In the genomic region with DNA sequence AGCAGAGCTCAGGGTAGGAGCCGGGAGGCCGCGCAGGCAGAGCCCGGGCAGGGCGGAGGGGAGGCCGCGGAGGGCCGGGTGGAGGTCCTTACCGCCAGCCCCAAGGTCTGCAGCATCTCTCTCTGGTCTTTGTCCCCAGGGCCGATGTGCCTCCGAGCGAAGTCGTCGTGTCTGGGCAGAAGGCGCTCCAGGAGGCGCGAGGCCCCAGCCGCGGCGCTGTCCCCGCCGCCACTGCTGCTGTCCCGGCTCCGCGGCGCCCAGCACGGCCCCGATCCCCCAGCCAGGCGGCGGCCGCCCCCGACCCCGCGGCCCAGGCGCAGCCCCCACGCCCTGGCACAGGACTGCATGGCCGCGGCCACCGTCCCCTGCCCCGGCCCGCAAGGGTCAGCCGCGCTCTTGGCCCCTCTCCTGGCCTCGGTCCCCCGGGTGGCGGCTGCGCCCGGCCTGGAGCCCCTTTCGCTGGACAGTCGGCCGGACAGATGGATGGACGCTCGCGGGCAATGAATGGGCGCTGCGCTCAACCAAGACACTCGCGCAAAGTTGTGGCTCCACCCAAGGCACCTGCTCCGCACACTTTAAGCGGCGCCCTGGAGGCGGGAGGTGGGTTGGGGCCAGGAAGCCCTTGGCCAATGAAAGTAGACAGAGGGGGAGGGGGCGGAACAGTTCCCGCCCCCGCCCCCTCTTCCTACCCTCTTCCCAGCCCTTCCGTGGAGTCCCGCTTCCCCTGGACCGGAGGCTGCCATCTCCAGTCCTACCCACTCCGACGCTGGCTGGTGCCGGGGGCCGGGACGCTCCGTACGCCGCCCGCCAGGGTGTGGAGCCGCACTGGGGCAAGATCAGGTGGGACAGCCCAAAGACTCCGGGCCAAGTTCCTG, we compare ENCODE assay signal across 8 cellular contexts. TPM values are rescaled to one million over a fixed set of nuclear protein-coding genes. Genes with fewer than 3 reads are reported as not detected.
DNase-seq lines count a peak whose midpoint lies in the region; ATAC-seq, FAIRE-seq and TF ChIP-seq lines count a peak whose summit lies in the region.

Gene GLDC (minus strand): TSS at position 577 of the 875 bp plus-strand sequence. CDS start 230 bp downstream, at position 347.

- POLR2A ChIA-PET in activated B cell treated with CpG ODN at 0.5 μM for 24 hours (lab: Charles Lee): interaction anchor here (0.6 to 1.8 kb wide), 8 partner anchors 15 to 112 kb away, joined by 4 to 12 read pairs (median 7); partner anchors contain the start of gene KDM4C

- no peaks in the 10 kb centered on the region for H3K9me3 Mint-ChIP-seq in activated B cell treated with CpG ODN at 0.5 μM for 24 hours

- 0% methylated on average over 33 to 67 of the region's 79 CpGs for WGBS in mesodermal cell (ENCODE audit: insufficient coverage in 2 of 2), 2 experiments

- H3K4me3 ChIP-seq in H7 (ENCODE audit: insufficient read depth, low read depth, low read length) (peak within 1 kb of the TSS; percentile 79), mesodermal cell (ENCODE audit: extremely low read depth, insufficient read depth, low read length, poor library complexity, severe bottlenecking) (peak within 1 kb of the TSS; percentile 45)

- peak; percentile 82 for FAIRE-seq in GM12891 (lab: Jason Lieb, UNC)

- CTCF ChIA-PET in activated B cell treated with CpG ODN at 0.5 μM for 24 hours (lab: Charles Lee): interaction anchor here (0.8 kb wide), 1 partner anchor 13 kb away, joined by 3 read pairs; no protein-coding TSS in a partner anchor

- intact Hi-C loops in activated B cell treated with CpG ODN at 0.5 μM for 24 hours (cut with micrococcal nuclease): loop anchor here (1.0 to 2.0 kb wide), 5 partner anchors 13 to 40 kb away; no protein-coding TSS in a partner anchor

- peaks cover 19% of the 10 kb centered on the region for H3K4me1 Mint-ChIP-seq in activated B cell treated with CpG ODN at 0.5 μM for 24 hours

- peak within 1 kb of the TSS; percentile 80 for H3K4me3 Mint-ChIP-seq in activated B cell treated with CpG ODN at 0.5 μM for 24 hours

- no peaks in the 10 kb centered on the region for H3K9me3 ChIP-seq in mesodermal cell (ENCODE audit: control insufficient read depth, low read length)

- ATAC-seq in activated B cell treated with CpG ODN at 0.5 μM for 24 hours (ENCODE audit: low read depth): peak; percentile 86

- H3K36me3 Mint-ChIP-seq in activated B cell treated with CpG ODN at 0.5 μM for 24 hours (ENCODE audit: low read depth): no peaks in the 10 kb centered on the region

- no peak within 1 kb of the TSS for H3K27ac Mint-ChIP-seq in activated B cell treated with CpG ODN at 0.5 μM for 24 hours

- peaks cover 34% of the 10 kb centered on the region for H3K27me3 Mint-ChIP-seq in activated B cell treated with CpG ODN at 0.5 μM for 24 hours

- peaks cover 10% of the 10 kb centered on the region for H3K27me3 ChIP-seq in H7 (ENCODE audit: control insufficient read depth, insufficient read depth, low read length)

- TF ChIP-seq CTCF in activated B cell treated with CpG ODN at 0.5 μM for 24 hours (IDR thresholded peaks at IDR 0.05): no peak

- H3K4me1 ChIP-seq in mesodermal cell (ENCODE audit: control insufficient read depth, insufficient read depth, low read length, poor library complexity, severe bottlenecking): no peaks in the 10 kb centered on the region

- no peak; the same call in 1 of the 2 replicates for TF ChIP-seq POLR2A in GM12891 (IDR thresholded peaks at IDR 0.05; ENCODE audit: low read depth, low read length)

- H3K27ac ChIP-seq in mesodermal cell (ENCODE audit: low read depth, low read length, severe bottlenecking): no peak within 1 kb of the TSS

- peak; percentile 85 for DNase-seq in GM12891 (ENCODE audit: insufficient read length, low spot score)
- peak; percentile 99 for DNase-seq in H7
- peak; percentile 67 for DNase-seq in NCI-H128 (lab: John Stamatoyannopoulos, UW; ENCODE audit: unreplicated experiment)
- peak; percentile 39 for DNase-seq in activated B cell treated with CpG ODN at 0.5 μM for 24 hours
- DNase-seq in effector CD8-positive, alpha-beta T cell (lab: John Stamatoyannopoulos, UW): peak; percentile 3
- peak; percentile 49 for DNase-seq in stimulated activated CD8-positive, alpha-beta memory T cell treated with anti-CD3 and anti-CD28 coated beads, Interleukin-4, amount 100 ng/mL, for 48 hours
- DNase-seq in NCI-H187 (lab: John Stamatoyannopoulos, UW): no peak

- H3K36me3 ChIP-seq in H7 (replicated peaks; ENCODE audit: control insufficient read depth, insufficient read depth, low read length) (peaks cover 11% of the 10 kb centered on the region), mesodermal cell (ENCODE audit: control insufficient read depth, insufficient read depth, low read length) (no peaks in the 10 kb centered on the region)

TF ChIP-seq in GM12891, 5 proteins besides CTCF, POLR2A, EP300 and RAD21:
- no peak for TF ChIP-seq POU2F2 (IDR thresholded peaks at IDR 0.05; ENCODE audit: low read depth, low read length)
- 0 out of 2 replicates have a peak, but pooled peaks have one; percentile 34 for TF ChIP-seq TAF1 (IDR thresholded peaks at IDR 0.05; ENCODE audit: low read depth, low read length)
- TF ChIP-seq POLR2AphosphoS5 (IDR thresholded peaks at IDR 0.05; ENCODE audit: low read depth, low read length): 0 out of 2 replicates have a peak, but pooled peaks have one; percentile 28

RNA-seq across cellular contexts. Expression of gene GLDC, which starts in this region (rescaled TPM):
- polyA plus RNA-seq in GM12891 (2012; ENCODE audit: low read depth, missing spikeins): 40.4 TPM
- total RNA-seq in H7 (2014; rRNA removed; shearing (Covaris generic)): 66.8 and 76.7 TPM in 2 replicates
- 2.3 and 2.6 TPM in 2 replicates for total RNA-seq in activated B cell treated with CpG ODN at 0.5 μM for 24 hours
- polyA plus RNA-seq in mesodermal cell (2013, experiment 1 of 2): 4.5 TPM
- 2.8 TPM for polyA plus RNA-seq in mesodermal cell (2013, experiment 2 of 2)

Comparison
In these comparisons a context has a peak if more than half of its experiments do, and no peak if none do; other contexts are left out.
1. RNA of gene GLDC (total RNA-seq): 66.8 to 76.7 TPM in H7; 2.3 to 2.6 TPM in activated B cell treated with CpG ODN at 0.5 μM for 24 hours; every median in the first group is over 10 times any median in the second.
2. DNase-seq: peak in GM12891 (single experiment), H7 (single experiment), NCI-H128 (single experiment), activated B cell treated with CpG ODN at 0.5 μM for 24 hours (single experiment), effector CD8-positive, alpha-beta T cell (single experiment) and stimulated activated CD8-positive, alpha-beta memory T cell treated with anti-CD3 and anti-CD28 coated beads, Interleukin-4, amount 100 ng/mL, for 48 hours (single experiment); none in NCI-H187 (0 of 2).